2 cellular contexts compared by ENCODE assay signal in the genomic region with DNA sequence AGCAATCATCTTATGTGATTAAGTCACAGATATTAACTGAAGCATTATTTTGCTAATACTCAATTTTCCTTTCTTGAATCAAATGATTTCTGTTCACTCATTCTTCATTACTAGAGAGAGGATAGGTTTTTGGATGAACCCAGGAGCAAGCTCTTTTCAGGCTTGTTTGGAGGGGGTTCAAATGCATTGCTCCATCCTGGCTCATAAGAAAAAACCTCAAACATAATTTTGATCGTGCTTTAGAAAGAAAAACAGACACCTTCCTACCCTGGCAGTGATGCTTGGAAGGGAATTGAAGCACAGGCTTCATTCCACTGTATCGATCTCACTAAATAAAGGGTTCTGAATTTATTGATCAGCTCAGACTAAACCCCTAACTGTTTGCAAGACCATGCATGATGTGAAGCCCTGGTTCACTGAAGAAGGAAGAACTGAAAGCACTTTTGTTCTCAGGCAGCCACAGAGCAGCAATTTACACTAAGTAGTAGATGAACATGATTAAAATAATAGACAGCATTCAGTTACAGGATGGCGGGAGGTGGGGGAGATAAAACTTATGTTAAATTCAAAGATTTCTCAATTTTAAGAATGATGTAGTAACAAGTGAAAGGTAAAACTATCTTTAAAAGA.
TF ChIP-seq lines count a peak whose summit lies in the region.

No MANE protein-coding gene starts in this region.

TF ChIP-seq in A549, 52 proteins besides CTCF, POLR2A, EP300 and RAD21 (continued from another document):
- TF ChIP-seq, protein P1, sequence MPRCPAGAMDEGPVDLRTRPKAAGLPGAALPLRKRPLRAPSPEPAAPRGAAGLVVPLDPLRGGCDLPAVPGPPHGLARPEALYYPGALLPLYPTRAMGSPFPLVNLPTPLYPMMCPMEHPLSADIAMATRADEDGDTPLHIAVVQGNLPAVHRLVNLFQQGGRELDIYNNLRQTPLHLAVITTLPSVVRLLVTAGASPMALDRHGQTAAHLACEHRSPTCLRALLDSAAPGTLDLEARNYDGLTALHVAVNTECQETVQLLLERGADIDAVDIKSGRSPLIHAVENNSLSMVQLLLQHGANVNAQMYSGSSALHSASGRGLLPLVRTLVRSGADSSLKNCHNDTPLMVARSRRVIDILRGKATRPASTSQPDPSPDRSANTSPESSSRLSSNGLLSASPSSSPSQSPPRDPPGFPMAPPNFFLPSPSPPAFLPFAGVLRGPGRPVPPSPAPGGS (IDR thresholded peaks at IDR 0.05) = no peak
- no peak for TF ChIP-seq CBX2 (IDR thresholded peaks at IDR 0.05; ENCODE audit: borderline replicate concordance, low read depth)
- no peak for TF ChIP-seq RARB (CRISPR knock-in tag; IDR thresholded peaks at IDR 0.05)
- no peak for TF ChIP-seq MAFK (IDR thresholded peaks at IDR 0.05; ENCODE audit: partially characterized antibody)
- no peak for TF ChIP-seq CBX8 (IDR thresholded peaks at IDR 0.05)
- no peak for TF ChIP-seq ESRRA (IDR thresholded peaks at IDR 0.05; ENCODE audit: borderline replicate concordance, low read length)

TF ChIP-seq in neural cell, 6 proteins besides CTCF, POLR2A, EP300 and RAD21:
- TF ChIP-seq, protein P2, sequence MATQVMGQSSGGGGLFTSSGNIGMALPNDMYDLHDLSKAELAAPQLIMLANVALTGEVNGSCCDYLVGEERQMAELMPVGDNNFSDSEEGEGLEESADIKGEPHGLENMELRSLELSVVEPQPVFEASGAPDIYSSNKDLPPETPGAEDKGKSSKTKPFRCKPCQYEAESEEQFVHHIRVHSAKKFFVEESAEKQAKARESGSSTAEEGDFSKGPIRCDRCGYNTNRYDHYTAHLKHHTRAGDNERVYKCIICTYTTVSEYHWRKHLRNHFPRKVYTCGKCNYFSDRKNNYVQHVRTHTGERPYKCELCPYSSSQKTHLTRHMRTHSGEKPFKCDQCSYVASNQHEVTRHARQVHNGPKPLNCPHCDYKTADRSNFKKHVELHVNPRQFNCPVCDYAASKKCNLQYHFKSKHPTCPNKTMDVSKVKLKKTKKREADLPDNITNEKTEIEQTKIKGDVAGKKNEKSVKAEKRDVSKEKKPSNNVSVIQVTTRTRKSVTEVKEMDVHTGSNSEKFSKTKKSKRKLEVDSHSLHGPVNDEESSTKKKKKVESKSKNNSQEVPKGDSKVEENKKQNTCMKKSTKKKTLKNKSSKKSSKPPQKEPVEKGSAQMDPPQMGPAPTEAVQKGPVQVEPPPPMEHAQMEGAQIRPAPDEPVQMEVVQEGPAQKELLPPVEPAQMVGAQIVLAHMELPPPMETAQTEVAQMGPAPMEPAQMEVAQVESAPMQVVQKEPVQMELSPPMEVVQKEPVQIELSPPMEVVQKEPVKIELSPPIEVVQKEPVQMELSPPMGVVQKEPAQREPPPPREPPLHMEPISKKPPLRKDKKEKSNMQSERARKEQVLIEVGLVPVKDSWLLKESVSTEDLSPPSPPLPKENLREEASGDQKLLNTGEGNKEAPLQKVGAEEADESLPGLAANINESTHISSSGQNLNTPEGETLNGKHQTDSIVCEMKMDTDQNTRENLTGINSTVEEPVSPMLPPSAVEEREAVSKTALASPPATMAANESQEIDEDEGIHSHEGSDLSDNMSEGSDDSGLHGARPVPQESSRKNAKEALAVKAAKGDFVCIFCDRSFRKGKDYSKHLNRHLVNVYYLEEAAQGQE (IDR thresholded peaks at IDR 0.05; ENCODE audit: borderline replicate concordance) = no peak
- TF ChIP-seq POLR2AphosphoS5 (IDR thresholded peaks at IDR 0.05) (peak; percentile 8), TAF1 (IDR thresholded peaks at IDR 0.05; ENCODE audit: low read depth) (no peak), SMC3 (conservative IDR thresholded peaks at IDR 0.05; ENCODE audit: poor library complexity) (no peak), MXI1 (conservative IDR thresholded peaks at IDR 0.05; ENCODE audit: poor library complexity, severe bottlenecking) (no peak), EZH2 (IDR thresholded peaks at IDR 0.05; ENCODE audit: borderline replicate concordance, insufficient read depth, low read length, poor library complexity, severe bottlenecking) (no peak)
